In genomic region chr21:33324311-33325221, GRCh38 we compare ENCODE assay signal across 8 cellular contexts. TPM values are rescaled to one million over a fixed set of nuclear protein-coding genes. Genes with fewer than 3 reads are reported as not detected.
DNase-seq lines count a peak whose midpoint lies in the region; ATAC-seq and TF ChIP-seq lines count a peak whose summit lies in the region.

TSS of gene IFNAR1 (plus strand) at chr21:33324970. CDS start at chr21:33325056, 86 bp downstream.

- H3K79me2 ChIP-seq in PC-3 (ENCODE audit: low read length) = peaks cover 45% of the 10 kb centered on the region

- no peaks in the 10 kb centered on the region for H4K20me1 ChIP-seq in PC-3 (ENCODE audit: low read length)

- TF ChIP-seq CTCF in PC-3 (conservative IDR thresholded peaks at IDR 0.05; ENCODE audit: low read depth, low read length) = no peak

- H3K9ac ChIP-seq in PC-3 (ENCODE audit: low read length) = peak within 1 kb of the TSS; percentile 92
- H3K9ac ChIP-seq in muscle layer of colon (ENCODE audit: low read length) = peak within 1 kb of the TSS; percentile 84

- CTCF ChIA-PET in PC-3 (lab: Charles Lee) = interaction anchor here (0.7 to 1.7 kb wide), 4 partner anchors 37 to 125 kb away, joined by 4 to 11 read pairs (median 6); no protein-coding TSS in a partner anchor

- POLR2A ChIA-PET in PC-3 (lab: Charles Lee; ENCODE audit: unreplicated experiment) = interaction anchor here (0.6 to 1.1 kb wide), 12 partner anchors 21 to 1046 kb away, joined by 3 to 17 read pairs (median 4); partner anchors contain the start of genes IL10RB and MIS18A

- no peaks in the 10 kb centered on the region for H3K9me3 ChIP-seq in PC-3 (ENCODE audit: low read length)
- H3K9me3 ChIP-seq in muscle layer of colon (ENCODE audit: low read length) = no peaks in the 10 kb centered on the region

- H3K4me1 ChIP-seq in PC-3 (ENCODE audit: insufficient read depth, low read length) (peaks cover 7% of the 10 kb centered on the region; the same call in 1 of the 2 replicates), muscle layer of colon (ENCODE audit: insufficient read depth, low read length) (peaks cover 14% of the 10 kb centered on the region)

- H3K4me3 ChIP-seq in Jurkat, Clone E6-1 (ENCODE audit: low read length) = peak within 1 kb of the TSS; percentile 81
- H3K4me3 ChIP-seq in PC-3 (ENCODE audit: low read length) = peak within 1 kb of the TSS; percentile 93
- H3K4me3 ChIP-seq in muscle layer of colon (ENCODE audit: low read depth in 1 of 2, low read length in 2 of 2) = peak within 1 kb of the TSS; percentile 83 to 86

- peak within 1 kb of the TSS; percentile 97 for H3K4me2 ChIP-seq in PC-3 (ENCODE audit: low read length)

- DNase-seq in DMS53 (lab: John Stamatoyannopoulos, UW) (peak; percentile 98), PC-3 (peak; percentile 94)
- DNase-seq in Jurkat, Clone E6-1 (ENCODE audit: low read depth, low spot score) = peak; percentile 97
- DNase-seq in activated T-cell treated with anti-CD3 and anti-CD28 coated beads, Interleukin-2, amount 50 U/mL, for 1 hour = peak; percentile 97
- peak; percentile 97 for DNase-seq in stimulated activated CD8-positive, alpha-beta memory T cell treated with anti-CD3 and anti-CD28 coated beads, Interleukin-7, amount 100 ng/mL, for 24 hours (ENCODE audit: low read depth)

- peak; percentile 64 for ATAC-seq in GM21717 (IDR thresholded peaks at IDR 0.05; ENCODE audit: unreplicated experiment)
- peak; percentile 90 for ATAC-seq in PC-3
- peak; percentile 99 for ATAC-seq in esophagus mucosa

- intact Hi-C loops in PC-3 (cut with micrococcal nuclease) = loop anchor here (1.0 to 2.0 kb wide), 4 partner anchors 50 to 126 kb away; partner anchors contain the start of gene IL10RB

- no peaks in the 10 kb centered on the region for H3F3A ChIP-seq in PC-3 (ENCODE audit: low read length, unreplicated experiment)

- no peaks in the 10 kb centered on the region for H3K9me2 ChIP-seq in PC-3 (replicated peaks; ENCODE audit: low read length)

- peak within 1 kb of the TSS; percentile 98 for H2AFZ ChIP-seq in PC-3 (ENCODE audit: low read length)

- H3K27me3 ChIP-seq in PC-3 (ENCODE audit: low read length) (no peaks in the 10 kb centered on the region), muscle layer of colon (ENCODE audit: control insufficient read depth in 1 of 2, insufficient read depth in 2 of 2, low read length in 2 of 2) (no peaks in the 10 kb centered on the region)

- TSS peak; percentile 76 for BruUV-seq in PC-3 (replicated peaks; lab: Mats Ljungman, UMichigan)

- peak within 1 kb of the TSS; percentile 74 for H3K27ac ChIP-seq in PC-3 (ENCODE audit: low read length)
- peak within 1 kb of the TSS; percentile 100 for H3K27ac ChIP-seq in muscle layer of colon (ENCODE audit: low read depth, low read length)

- H3K36me3 ChIP-seq in PC-3 (ENCODE audit: low read depth, low read length) (no peaks in the 10 kb centered on the region), muscle layer of colon (ENCODE audit: insufficient read depth, low read length) (no peaks in the 10 kb centered on the region)

RNA-seq across cellular contexts. Expression of gene IFNAR1, which starts in this region (rescaled TPM):
- 16.9 TPM for polyA plus RNA-seq in Jurkat, Clone E6-1 (2012; ENCODE audit: insufficient read depth, insufficient read length)
- total RNA-seq in PC-3 (2014; rRNA removed) (13.2 and 18.4 TPM in 2 replicates), esophagus mucosa (15.5 TPM)

Comparison
In these comparisons a context has a peak if more than half of its experiments do, and no peak if none do; other contexts are left out.
1. Peak in every context shown above with its lines: DNase-seq, ATAC-seq, H3K4me3 ChIP-seq and H3K27ac ChIP-seq.